Comparison of ENCODE assay signal across 9 cellular contexts in the genomic region with DNA sequence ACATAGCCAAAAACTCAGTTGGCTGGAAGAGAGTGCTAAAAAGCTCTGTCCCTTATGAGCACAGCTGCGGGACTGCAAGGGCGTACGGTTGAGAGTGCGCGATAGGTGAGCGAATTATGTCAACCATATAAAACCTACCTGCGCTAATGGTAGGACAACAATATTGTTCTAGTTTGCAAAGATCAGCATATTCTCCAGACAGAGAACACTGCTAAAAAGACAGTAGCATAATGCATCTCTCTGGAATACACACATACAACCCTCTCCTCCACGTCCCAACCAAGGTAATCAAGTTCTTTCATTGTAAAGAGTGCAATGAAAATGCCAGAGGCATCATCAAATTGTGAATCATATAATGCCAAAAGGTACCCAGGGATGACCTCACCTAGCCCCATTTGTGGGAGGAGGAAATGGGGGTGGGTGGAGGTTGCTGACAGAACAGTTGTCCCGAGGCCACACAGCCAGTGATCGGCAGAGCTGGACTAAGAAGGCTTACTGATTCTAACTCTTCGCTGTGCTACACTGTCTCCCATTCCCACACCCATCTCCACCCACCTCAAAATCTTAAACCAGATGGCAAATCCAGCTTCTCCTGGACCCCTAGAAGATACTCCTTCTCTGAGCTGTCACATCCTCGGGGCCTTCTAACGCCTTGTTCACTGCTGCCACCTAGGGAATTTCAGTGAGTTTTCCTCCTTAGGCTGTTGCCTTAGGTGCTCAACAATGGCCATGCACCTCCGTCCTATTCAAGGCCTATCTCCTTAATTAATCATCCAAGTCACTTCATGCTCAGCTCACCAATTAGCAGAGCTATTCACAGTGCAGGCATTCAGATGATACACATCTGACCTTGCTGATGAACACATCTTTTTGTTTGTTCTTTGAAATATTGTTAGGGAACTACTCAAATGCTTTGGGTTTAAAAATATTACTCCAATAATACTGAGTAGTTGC.
DNase-seq lines count a peak whose midpoint lies in the region; TF ChIP-seq lines count a peak whose summit lies in the region.
"Had no signal": no experiment of that assay in that cellular context is flagged by ENCODE, and none has a peak within 500 bp of the region (broad histone marks: within the 10 kb centered on the region; RNA-seq: fewer than 3 reads in every experiment).

No MANE protein-coding gene starts in this region.

- 74 to 78% methylated on average over 11 to 14 of the region's 14 CpGs for WGBS in transverse colon (ENCODE audit: low coverage in 1 of 2), 2 donors

- no peaks in the 10 kb centered on the region for H3K36me3 Mint-ChIP-seq in brain

- no peak for TF ChIP-seq POLR2A in transverse colon (IDR thresholded peaks at IDR 0.05)

- H3K27me3 ChIP-seq in HL-60 (ENCODE audit: insufficient read depth, poor library complexity, severe bottlenecking): no peaks in the 10 kb centered on the region
- no peaks in the 10 kb centered on the region for H3K27me3 ChIP-seq in kidney epithelial cell (ENCODE audit: control insufficient read depth, insufficient read depth, low read length)
- peaks cover 3% of the 10 kb centered on the region for H3K27me3 ChIP-seq in transverse colon

- peaks cover 24% of the 10 kb centered on the region for H3K4me1 Mint-ChIP-seq in brain

- in situ Hi-C loops in transverse colon (cut with MboI; ENCODE audit: low pct_ligation_motif_present in 1 of 4, low pct_unique_long_range_greater_than_20kb in 1 of 4, low sequenced_read_pairs in 3 of 4): loop anchor here in 3 of 4 donors (25.0 kb wide), 3 partner anchors 372 to 497 kb away; partner anchors contain the start of gene CLDN11 (in 1 of the 3)

- peaks cover 4 to 28% (median 8%) of the 10 kb centered on the region in 4 donors for H3K4me1 ChIP-seq in transverse colon

- H3K36me3 ChIP-seq in kidney epithelial cell (ENCODE audit: control insufficient read depth, insufficient read depth, low read length) (no peaks in the 10 kb centered on the region), transverse colon (no peaks in the 10 kb centered on the region)

- peaks cover 0 to 6% (median 0%) of the 10 kb centered on the region in 5 experiments for H3K9me3 Mint-ChIP-seq in brain
- H3K9me3 Mint-ChIP-seq: T-helper 1 cell treated with Interleukin-12 subunit alpha and Interleukin-12 subunit beta and Interleukin-4 antibody, amounts not matched to agents 30 μg/mL and 1 μg/mL, for 36 hours had no signal

- DNase-seq in DMS114 treated with DMSO at 0.1 percent for 48 hours (lab: John Stamatoyannopoulos, UW; ENCODE audit: unreplicated experiment): peak; percentile 46
- DNase-seq in HL-60 (ENCODE audit: low read depth in 1 of 2, low spot score in 1 of 2): peak in 1 of 2 experiments; percentile 10
- peak; percentile 51 for DNase-seq in NCI-H526 treated with DMSO at 0.1 percent for 48 hours (lab: John Stamatoyannopoulos, UW)
- DNase-seq in kidney epithelial cell (ENCODE audit: low read depth): no peak
- DNase-seq in transverse colon: peak; percentile 21
- no peak for DNase-seq in activated T-cell treated with anti-CD3 and anti-CD28 coated beads for 4 hours
- no peak for DNase-seq in stimulated activated naive CD4-positive, alpha-beta T cell treated with Interleukin-2 at 50 U/mL for 16 hours (lab: John Stamatoyannopoulos, UW)

- peaks cover 14% of the 10 kb centered on the region for H3K27me3 Mint-ChIP-seq in brain

- intact Hi-C loops in transverse colon (cut with DNase I; ENCODE audit: low total_unique reads): no loop called here

- no peak overlapping the region for H3K4me3 Mint-ChIP-seq in brain
- H3K4me3 Mint-ChIP-seq: T-helper 1 cell treated with Interleukin-12 subunit alpha and Interleukin-12 subunit beta and Interleukin-4 antibody, amounts not matched to agents 30 μg/mL and 1 μg/mL, for 36 hours had no signal

- no peaks in the 10 kb centered on the region for H3K9me3 ChIP-seq in transverse colon

- H3K4me3 ChIP-seq in HL-60 (replicated peaks; ENCODE audit: insufficient read depth, low read length) (no peak overlapping the region), kidney epithelial cell (ENCODE audit: low read depth, low read length) (no peak overlapping the region), transverse colon (no peak overlapping the region)

- H3K27ac ChIP-seq in HL-60 (replicated peaks): no peak overlapping the region
- peak overlapping the region; percentile 10 to 53 (median 41) for H3K27ac ChIP-seq in transverse colon

- no peak for TF ChIP-seq EP300 in transverse colon (IDR thresholded peaks at IDR 0.05; ENCODE audit: low read depth)

- peak overlapping the region in 1 of 5 experiments; percentile 50 for H3K27ac Mint-ChIP-seq in brain
- H3K27ac Mint-ChIP-seq: T-helper 1 cell treated with Interleukin-12 subunit alpha and Interleukin-12 subunit beta and Interleukin-4 antibody, amounts not matched to agents 30 μg/mL and 1 μg/mL, for 36 hours had no signal

- TF ChIP-seq CTCF in HL-60 (IDR thresholded peaks at IDR 0.05; ENCODE audit: insufficient read depth, low read length) (peak; percentile 17), brain (conservative IDR thresholded peaks at IDR 0.05) (peak; percentile 59 to 65), kidney epithelial cell (IDR thresholded peaks at IDR 0.05; ENCODE audit: insufficient read depth, low read length, poor library complexity, severe bottlenecking) (peak; percentile 77), transverse colon (IDR thresholded peaks at IDR 0.05) (peak; percentile 19 to 45 (median 39))

Comparison
In these comparisons a context has a peak if more than half of its experiments do, and no peak if none do; other contexts are left out.
1. DNase-seq: peak in DMS114 treated with DMSO at 0.1 percent for 48 hours (single experiment), NCI-H526 treated with DMSO at 0.1 percent for 48 hours (single experiment) and transverse colon (single experiment); none in kidney epithelial cell (single experiment), activated T-cell treated with anti-CD3 and anti-CD28 coated beads for 4 hours (single experiment) and stimulated activated naive CD4-positive, alpha-beta T cell treated with Interleukin-2 at 50 U/mL for 16 hours (single experiment).
2. CTCF ChIP-seq: peak in every context shown above with its lines; median percentile 77 in kidney epithelial cell; 62 in brain; 39 in transverse colon; 17 in HL-60.